Comparison of ENCODE assay signal across 8 cellular contexts in the genomic region with DNA sequence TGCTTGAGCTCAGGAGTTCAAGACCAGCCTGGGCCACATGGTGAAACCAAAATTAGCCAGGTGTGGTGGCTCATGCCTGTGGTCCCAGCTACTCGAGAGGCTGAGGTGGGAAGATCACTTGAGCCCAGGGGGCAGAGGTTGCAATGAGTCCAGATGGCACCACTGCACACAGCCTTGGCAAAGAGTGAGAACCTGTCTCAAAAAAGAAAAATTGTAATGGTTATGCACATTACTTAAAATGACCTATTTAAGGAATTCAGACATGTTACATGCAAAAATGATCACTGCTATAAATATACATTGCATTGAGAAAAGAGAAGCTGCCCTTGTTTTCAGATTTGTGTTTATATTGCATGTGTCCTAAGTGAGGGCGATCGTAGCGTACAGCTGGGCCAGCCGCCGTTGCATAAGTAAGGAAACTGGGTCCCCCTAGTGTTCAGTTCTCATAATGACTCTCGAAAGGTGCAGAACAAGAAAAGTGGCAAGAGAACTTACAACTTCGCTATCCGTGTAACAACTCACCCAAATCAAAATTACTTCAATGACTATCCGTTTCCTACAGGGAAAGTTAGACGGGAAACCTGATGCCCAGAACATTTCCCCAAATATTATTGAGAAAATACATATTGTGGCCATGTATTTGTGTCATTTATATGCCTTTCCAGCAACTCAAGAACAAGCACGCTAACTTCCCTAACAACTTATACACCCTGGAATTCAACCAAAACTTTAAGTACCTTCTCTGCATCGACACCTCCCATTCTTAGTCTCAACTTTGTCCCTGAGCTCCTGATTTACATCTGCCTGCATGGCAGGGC. TPM values are rescaled to one million over a fixed set of nuclear protein-coding genes. Genes with fewer than 3 reads are reported as not detected.
A peak's percentile ranks its signal among the peaks of the same experiment; 100 is the strongest.
DNase-seq lines count a peak whose midpoint lies in the region; ATAC-seq, FAIRE-seq and TF ChIP-seq lines count a peak whose summit lies in the region.
"Not testable (repeated sequence)": the region's sequence is repeated elsewhere in the genome, so short reads cannot be mapped to it uniquely, and the experiment has no call there.

No MANE protein-coding gene starts in this region.

- TF ChIP-seq CTCF in OCI-LY1 (IDR thresholded peaks at IDR 0.05; ENCODE audit: low read length), result peak; percentile 64
- TF ChIP-seq CTCF in activated CD8-positive, alpha-beta T cell treated with anti-CD3 and anti-CD28 coated beads for 36 hours (IDR thresholded peaks at IDR 0.05), result peak; percentile 76

- peaks cover 27 to 41% (median 38%) of the 10 kb centered on the region in 3 donors for H3K4me1 Mint-ChIP-seq in CD8-positive, alpha-beta memory T cell
- peaks cover 31% of the 10 kb centered on the region for H3K4me1 Mint-ChIP-seq in activated CD8-positive, alpha-beta T cell treated with anti-CD3 and anti-CD28 coated beads for 36 hours (ENCODE audit: low read depth)

- not testable (repeated sequence) for H3K79me2 ChIP-seq in OCI-LY1 (ENCODE audit: insufficient read depth, low read length)

- H3K4me1 ChIP-seq in CD8-positive, alpha-beta memory T cell (ENCODE audit: insufficient read depth, low read length), result peaks cover 28% of the 10 kb centered on the region
- H3K4me1 ChIP-seq in OCI-LY1 (ENCODE audit: insufficient read depth, low read length, severe bottlenecking), result peaks cover 77% of the 10 kb centered on the region

- H3K9me3 Mint-ChIP-seq in CD8-positive, alpha-beta memory T cell; activated CD8-positive, alpha-beta T cell treated with anti-CD3 and anti-CD28 coated beads for 36 hours: not testable (repeated sequence)

- not testable (repeated sequence) for H4K20me1 ChIP-seq in OCI-LY1 (ENCODE audit: insufficient read depth, low read length)

- not testable (repeated sequence) for H3K36me3 Mint-ChIP-seq in CD8-positive, alpha-beta memory T cell; activated CD8-positive, alpha-beta T cell treated with anti-CD3 and anti-CD28 coated beads for 36 hours (ENCODE audit: low read depth)

- not testable (repeated sequence) for H3K9me3 ChIP-seq in CD8-positive, alpha-beta memory T cell (ENCODE audit: low read length); MG63; OCI-LY1 (ENCODE audit: low read length)

- not testable (repeated sequence) for H2AFZ ChIP-seq in OCI-LY1 (ENCODE audit: low read length)

- H3K27me3 Mint-ChIP-seq in CD8-positive, alpha-beta memory T cell; activated CD8-positive, alpha-beta T cell treated with anti-CD3 and anti-CD28 coated beads for 36 hours: not testable (repeated sequence)

- not testable (repeated sequence) for H3K4me3 ChIP-seq in CD8-positive, alpha-beta memory T cell (ENCODE audit: low read length); OCI-LY1 (ENCODE audit: low read depth, low read length, poor library complexity, severe bottlenecking)
- H3K4me3 ChIP-seq in MG63, result 0 out of 2 replicates have a peak overlapping the region, but pooled peaks have one; percentile 5

- not testable (repeated sequence) for H3K27me3 ChIP-seq in CD8-positive, alpha-beta memory T cell (ENCODE audit: insufficient read depth, low read length, poor library complexity, severe bottlenecking); MG63; OCI-LY1 (ENCODE audit: insufficient read depth, low read length)

- H3K27ac Mint-ChIP-seq in CD8-positive, alpha-beta memory T cell, result peak overlapping the region in 7 of 8 donors; percentile 9 to 89 (median 66)
- H3K27ac Mint-ChIP-seq in activated CD8-positive, alpha-beta T cell treated with anti-CD3 and anti-CD28 coated beads for 36 hours, result not testable (repeated sequence)

- H3K9ac ChIP-seq in OCI-LY1 (ENCODE audit: low read length), result not testable (repeated sequence)

- peak in 4 of 5 donors; percentile 49 to 80 (median 64) for DNase-seq in CD8-positive, alpha-beta memory T cell
- DNase-seq in MG63 (peak; percentile 41), lung microvascular endothelial cell (ENCODE audit: low read depth in 2 of 2) (peak; percentile 58 to 76)
- DNase-seq in activated CD8-positive, alpha-beta T cell treated with anti-CD3 and anti-CD28 coated beads for 36 hours, result peak; percentile 61
- peak; percentile 30 for DNase-seq in stimulated activated CD8-positive, alpha-beta memory T cell treated with anti-CD3 and anti-CD28 coated beads, Interleukin-15, amount 100 ng/mL, for 1 hour (ENCODE audit: low read depth)

- H3K4me2 ChIP-seq in OCI-LY1 (ENCODE audit: low read length), result peak overlapping the region; percentile 19; the same call in 1 of the 2 replicates

- H3K36me3 ChIP-seq in CD8-positive, alpha-beta memory T cell (ENCODE audit: insufficient read depth, low read length); MG63; OCI-LY1 (ENCODE audit: insufficient read depth, low read length): not testable (repeated sequence)

- not testable (repeated sequence) for H3K9me2 ChIP-seq in OCI-LY1 (ENCODE audit: low read depth, low read length)

- POLR2A ChIA-PET in CD8-positive, alpha-beta memory T cell (lab: Charles Lee), result not testable (repeated sequence)
- POLR2A ChIA-PET in activated CD8-positive, alpha-beta T cell treated with anti-CD3 and anti-CD28 coated beads for 36 hours (lab: Charles Lee), result interaction anchor here (1.3 kb wide), 1 partner anchor 24 kb away, joined by 6 read pairs; no protein-coding TSS in a partner anchor

- H3F3A ChIP-seq in OCI-LY1 (ENCODE audit: insufficient read depth, low read length), result not testable (repeated sequence)

- CTCF ChIA-PET in CD8-positive, alpha-beta memory T cell (lab: Charles Lee), result interaction anchor here (0.8 to 3.2 kb wide), 15 partner anchors 9 to 221 kb away, joined by 3 to 16 read pairs (median 6); a partner anchor contains a TSS
- CTCF ChIA-PET in activated CD8-positive, alpha-beta T cell treated with anti-CD3 and anti-CD28 coated beads for 36 hours (lab: Charles Lee), result interaction anchor here (0.7 to 3.4 kb wide), 22 partner anchors 9 to 236 kb away, joined by 3 to 21 read pairs (median 3); a partner anchor contains a TSS

- intact Hi-C loops in activated CD8-positive, alpha-beta T cell treated with anti-CD3 and anti-CD28 coated beads for 36 hours (cut with micrococcal nuclease), result loop anchor here (10.0 kb wide), 1 partner anchor 233 kb away; no protein-coding TSS in a partner anchor

- H3K4me3 Mint-ChIP-seq in CD8-positive, alpha-beta memory T cell, result peak overlapping the region in 1 of 7 donors; percentile 32
- not testable (repeated sequence) for H3K4me3 Mint-ChIP-seq in activated CD8-positive, alpha-beta T cell treated with anti-CD3 and anti-CD28 coated beads for 36 hours

- ATAC-seq in GM21381 (IDR thresholded peaks at IDR 0.05; ENCODE audit: unreplicated experiment), result peak; percentile 27
- ATAC-seq in activated CD8-positive, alpha-beta T cell treated with anti-CD3 and anti-CD28 coated beads for 36 hours, result peak; percentile 35

- not testable (repeated sequence) for H3K27ac ChIP-seq in CD8-positive, alpha-beta memory T cell (ENCODE audit: low read depth, low read length)
- peak overlapping the region; percentile 68 for H3K27ac ChIP-seq in OCI-LY1 (ENCODE audit: low read depth, low read length, poor library complexity, severe bottlenecking)

- peak; percentile 29 for FAIRE-seq in endometrium (lab: Jason Lieb, UNC)

RNA-seq across cellular contexts. Expression of a gene that starts 42.5 kb away (rescaled TPM):
- 1 to 10 TPM; 6.6 to 9.3 TPM for total RNA-seq in CD8-positive, alpha-beta memory T cell
- 1.5 TPM for polyA plus RNA-seq in CD8-positive, alpha-beta memory T cell
- total RNA-seq in MG63 (2014; rRNA removed; shearing (Covaris generic); ENCODE audit: low replicate concordance), result 4.0 and 6.1 TPM in 2 replicates
- 1 to 10 TPM; 4.3 to 4.8 TPM for total RNA-seq in activated CD8-positive, alpha-beta T cell treated with anti-CD3 and anti-CD28 coated beads for 36 hours
- 4.1 and 8.3 TPM in 2 replicates for total RNA-seq in lung microvascular endothelial cell
